ENCODE assay signal across 8 cellular contexts in the genomic region with DNA sequence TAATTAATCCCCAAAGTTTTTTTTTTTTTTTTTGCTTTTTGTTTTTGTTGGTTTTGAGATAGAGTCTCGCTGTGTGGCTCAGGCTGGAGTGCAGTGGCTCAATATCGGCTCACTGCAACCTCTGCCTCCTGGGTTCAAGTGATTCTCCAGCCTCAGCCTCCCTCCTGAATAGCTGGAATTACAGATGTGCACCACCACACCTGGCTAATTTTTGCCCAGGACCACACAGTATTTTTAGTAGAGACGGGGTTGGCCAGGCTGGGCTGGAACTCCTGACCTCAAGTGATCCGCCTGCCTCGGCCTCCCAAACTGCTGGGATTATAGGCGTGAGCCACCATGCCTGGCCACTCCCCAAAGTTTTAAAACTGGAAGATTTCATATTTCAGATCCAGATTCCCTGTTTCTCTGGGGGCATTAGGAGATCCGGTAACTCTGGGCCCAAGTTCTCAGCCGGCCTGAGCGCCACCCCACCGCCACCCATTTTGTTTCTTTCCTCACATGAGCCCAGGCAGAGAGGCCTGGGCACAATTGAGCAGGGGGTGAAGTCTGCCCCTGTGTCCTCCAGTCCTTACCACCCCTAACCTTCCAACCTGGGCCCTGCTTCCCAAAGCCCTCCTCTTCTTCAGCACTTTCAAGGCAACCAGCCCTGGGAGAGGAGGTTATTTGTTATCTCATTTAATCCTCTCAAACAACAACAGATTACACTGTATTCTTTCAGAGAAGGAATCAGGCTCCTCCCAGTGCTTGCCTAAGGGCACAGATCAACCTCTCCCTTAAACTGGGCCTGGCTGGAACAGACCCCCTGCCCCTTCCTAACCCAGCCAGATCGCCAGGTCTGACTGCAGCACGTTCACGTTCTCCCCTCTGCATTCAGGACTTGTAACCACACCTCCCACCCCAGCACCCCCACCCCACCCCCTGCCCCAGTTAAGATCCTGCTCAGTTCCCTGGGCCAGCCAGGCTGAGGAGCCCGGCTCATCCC. TPM values are rescaled to one million over a fixed set of nuclear protein-coding genes. Genes with fewer than 3 reads are reported as not detected.
A peak's percentile ranks its signal among the peaks of the same experiment; 100 is the strongest.
DNase-seq lines count a peak whose midpoint lies in the region; ATAC-seq and TF ChIP-seq lines count a peak whose summit lies in the region.

No MANE protein-coding gene starts in this region.

- intact Hi-C loops in CD4-positive, alpha-beta T cell (cut with DNase I, micrococcal nuclease), result loop anchor here in 1 of 2 experiments (5.0 kb wide), 6 partner anchors 78 to 833 kb away; a partner anchor contains a TSS
- intact Hi-C loops in Panc1 (cut with micrococcal nuclease; ENCODE audit: unreplicated experiment), result no loop called here
- intact Hi-C loops in esophagus muscularis mucosa (cut with DNase I), result loop anchor here (5.0 kb wide), 1 partner anchor 117 kb away; a partner anchor contains a TSS
- intact Hi-C loops in prostate gland (cut with DNase I), result loop anchor here (5.0 kb wide), 2 partner anchors 47 to 117 kb away; a partner anchor contains a TSS

- in situ Hi-C loops in Panc1 (cut with HindIII; ENCODE audit: low pct_unique_long_range_greater_than_20kb, low sequenced_read_pairs), result no loop called here

- no peak for ATAC-seq in CD4-positive, alpha-beta T cell (ENCODE audit: poor library complexity)
- ATAC-seq in Panc1 (no peak), GM18870 (IDR thresholded peaks at IDR 0.05; ENCODE audit: unreplicated experiment) (no peak)

- no peak for DNase-seq in CD4-positive, alpha-beta T cell
- DNase-seq in Panc1 (ENCODE audit: low read depth, low spot score) (no peak), esophagus muscularis mucosa (ENCODE audit: extremely low spot score) (no peak), prostate gland (ENCODE audit: low spot score) (no peak), DMS153 (lab: John Stamatoyannopoulos, UW) (no peak)
- DNase-seq in effector CD8-positive, alpha-beta T cell (lab: John Stamatoyannopoulos, UW), result no peak
- DNase-seq in activated CD4-positive, alpha-beta T cell treated with anti-CD3 and anti-CD28 coated beads for 1 hour, result no peak

- peaks cover 5% of the 10 kb centered on the region; the same call in 1 of the 2 replicates for H3K36me3 ChIP-seq in Panc1 (ENCODE audit: control insufficient read depth, insufficient read depth, low read length)
- no peaks in the 10 kb centered on the region for H3K36me3 ChIP-seq in esophagus muscularis mucosa
- no peaks in the 10 kb centered on the region for H3K36me3 ChIP-seq in prostate gland

- H3K27ac ChIP-seq in CD4-positive, alpha-beta T cell (ENCODE audit: low read depth, low read length), result no peak overlapping the region
- H3K27ac ChIP-seq in Panc1 (ENCODE audit: low read length) (peak overlapping the region; percentile 89), esophagus muscularis mucosa (replicated peaks in 1 of 4) (peak overlapping the region; percentile 95 to 100 (median 98)), prostate gland (peak overlapping the region; percentile 99)

- no peaks in the 10 kb centered on the region for H3K9me3 Mint-ChIP-seq in CD4-positive, alpha-beta T cell

- no peak for TF ChIP-seq POLR2A in esophagus muscularis mucosa (IDR thresholded peaks at IDR 0.05; ENCODE audit: low read depth)
- no peak for TF ChIP-seq POLR2A in prostate gland (IDR thresholded peaks at IDR 0.05)

- TF ChIP-seq CTCF in CD4-positive, alpha-beta T cell (IDR thresholded peaks at IDR 0.05), result no peak
- TF ChIP-seq CTCF in Panc1 (IDR thresholded peaks at IDR 0.05), result no peak
- no peak for TF ChIP-seq CTCF in esophagus muscularis mucosa (IDR thresholded peaks at IDR 0.05)
- TF ChIP-seq CTCF in prostate gland (IDR thresholded peaks at IDR 0.05), result no peak

- peaks cover 8% of the 10 kb centered on the region for H3K36me3 Mint-ChIP-seq in CD4-positive, alpha-beta T cell (ENCODE audit: low read depth)

- WGBS in esophagus muscularis mucosa, result 87% methylated on average over 12 of the region's 14 CpGs
- whole genome bisulfite sequencing in prostate gland, result 93% methylated on average over 14 of the region's 14 CpGs

- BruUV-seq in Panc1 (replicated peaks; lab: Mats Ljungman, UMichigan), result no TSS peak

- H3K4me3 ChIP-seq in Panc1 (ENCODE audit: low read depth in 2 of 2, low read length in 2 of 2), result no peak overlapping the region
- H3K4me3 ChIP-seq in esophagus muscularis mucosa, result peak overlapping the region in 2 of 4 donors; percentile 86 to 90
- no peak overlapping the region for H3K4me3 ChIP-seq in prostate gland

- peak overlapping the region; percentile 89 for H3K4me3 Mint-ChIP-seq in CD4-positive, alpha-beta T cell

- peaks cover 19% of the 10 kb centered on the region for H3K4me1 ChIP-seq in Panc1 (ENCODE audit: control insufficient read depth, insufficient read depth, low read length)
- H3K4me1 ChIP-seq in esophagus muscularis mucosa, result peaks cover 26 to 36% (median 34%) of the 10 kb centered on the region in 4 donors
- peaks cover 21% of the 10 kb centered on the region for H3K4me1 ChIP-seq in prostate gland (replicated peaks)

- no peak for TF ChIP-seq EP300 in esophagus muscularis mucosa (IDR thresholded peaks at IDR 0.05)

- no peaks in the 10 kb centered on the region for H3K27me3 Mint-ChIP-seq in CD4-positive, alpha-beta T cell

- peaks cover 33% of the 10 kb centered on the region for H3K4me1 Mint-ChIP-seq in CD4-positive, alpha-beta T cell (ENCODE audit: low read depth)

- CTCF ChIA-PET in CD4-positive, alpha-beta T cell (lab: Charles Lee), result no interaction called here
- CTCF ChIA-PET in Panc1 (lab: Charles Lee), result interaction anchor here (0.7 kb wide), 1 partner anchor 22 kb away, joined by 4 read pairs; no protein-coding TSS in a partner anchor

- no peaks in the 10 kb centered on the region for H3K27me3 ChIP-seq in CD4-positive, alpha-beta T cell (ENCODE audit: control insufficient read depth, insufficient read depth, low read length)
- no peaks in the 10 kb centered on the region for H3K27me3 ChIP-seq in Panc1 (ENCODE audit: control insufficient read depth, insufficient read depth, low read length)
- no peaks in the 10 kb centered on the region for H3K27me3 ChIP-seq in esophagus muscularis mucosa
- H3K27me3 ChIP-seq in prostate gland (replicated peaks; ENCODE audit: insufficient read depth), result no peaks in the 10 kb centered on the region

- POLR2A ChIA-PET in CD4-positive, alpha-beta T cell (lab: Charles Lee), result interaction anchor here (0.6 kb wide), 1 partner anchor 1093 kb away, joined by 3 read pairs; no protein-coding TSS in a partner anchor
- POLR2A ChIA-PET in Panc1 (lab: Charles Lee), result interaction anchor here (0.7 kb wide), 1 partner anchor 293 kb away, joined by 6 read pairs; no protein-coding TSS in a partner anchor

- H3K9me3 ChIP-seq in CD4-positive, alpha-beta T cell (ENCODE audit: control insufficient read depth, low read length), result no peaks in the 10 kb centered on the region
- H3K9me3 ChIP-seq in Panc1 (ENCODE audit: control insufficient read depth, insufficient read depth, low read depth, low read length) (no peaks in the 10 kb centered on the region), esophagus muscularis mucosa (no peaks in the 10 kb centered on the region), prostate gland (no peaks in the 10 kb centered on the region)

- H3K27ac Mint-ChIP-seq in CD4-positive, alpha-beta T cell, result peak overlapping the region; percentile 99

RNA-seq across cellular contexts. Expression of a gene that starts 1.9 kb away (rescaled TPM):
- 100 to 1,000 TPM; 208 to 217 TPM for total RNA-seq in CD4-positive, alpha-beta T cell
- total RNA-seq in Panc1 (2021; ENCODE audit: unreplicated experiment) (115 TPM), esophagus muscularis mucosa (100 to 1,000 TPM in 1 of 4 donors, 10 to 100 TPM in 3; 67.9 to 102 (median 91.7) TPM), prostate gland (100 to 1,000 TPM in 1 of 2 donors, 10 to 100 TPM in 1; 82.8 to 190 TPM)
- 141 TPM for polyA plus RNA-seq in Panc1 (2012; ENCODE audit: insufficient read length)

RNA-seq across cellular contexts. Expression of a gene that starts 46.3 kb away (rescaled TPM):
- total RNA-seq in CD4-positive, alpha-beta T cell, result 10 to 100 TPM; 49.3 to 50.1 TPM
- 54.2 TPM for total RNA-seq in Panc1 (2021; ENCODE audit: unreplicated experiment)
- 60.0 TPM for polyA plus RNA-seq in Panc1 (2012; ENCODE audit: insufficient read length)
- total RNA-seq in esophagus muscularis mucosa, result 100 to 1,000 TPM in 1 of 4 donors, 10 to 100 TPM in 3; 39.4 to 108 (median 75.3) TPM
- 100 to 1,000 TPM in 1 of 2 donors, 10 to 100 TPM in 1; 76.0 to 137 TPM for total RNA-seq in prostate gland
